In the genomic region with DNA sequence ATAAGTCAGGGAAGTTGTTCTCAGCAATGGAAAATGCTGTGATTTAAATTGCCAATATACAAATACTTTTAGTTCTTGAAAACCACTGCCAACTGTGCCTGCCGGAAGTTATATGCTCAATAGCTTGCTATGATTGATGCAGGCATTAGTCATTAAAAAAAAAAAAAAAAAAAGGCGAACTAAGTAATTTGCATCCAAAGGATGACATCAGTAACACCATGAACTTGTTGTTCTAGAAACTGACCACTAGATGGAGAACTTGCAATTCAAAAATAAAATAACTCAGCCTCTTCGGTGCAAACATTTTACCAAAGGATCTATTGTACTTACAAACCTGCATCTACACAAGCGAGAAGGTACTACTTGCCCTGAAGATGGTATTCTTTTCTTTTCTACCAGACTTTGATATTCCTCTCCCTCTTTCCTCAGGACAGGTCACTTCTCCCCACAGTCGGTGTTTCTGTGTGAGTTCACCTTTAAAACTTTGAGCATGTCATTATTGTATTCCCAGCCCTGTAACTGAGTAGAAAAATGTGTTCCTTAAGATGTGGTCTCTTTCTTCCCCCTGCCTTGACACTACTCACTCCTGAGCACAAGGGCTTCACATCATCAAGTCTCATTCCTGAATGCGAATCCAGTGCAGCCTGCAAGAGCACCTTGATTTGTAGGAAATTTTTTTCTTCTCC, we compare ENCODE assay signal across 1 cellular context.
TF ChIP-seq lines count a peak whose summit lies in the region.

No MANE protein-coding gene starts in this region.

TF ChIP-seq in SK-N-SH treated with all-trans-retinoic acid at 6 μM for 48 hours, 23 proteins besides CTCF, POLR2A, EP300 and RAD21 (continued from another document):
- no peak for TF ChIP-seq ARNTL (CRISPR knock-in tag; IDR thresholded peaks at IDR 0.05; ENCODE audit: borderline replicate concordance, low read depth)
- no peak for TF ChIP-seq BACH2 (CRISPR knock-in tag; IDR thresholded peaks at IDR 0.05; ENCODE audit: borderline replicate concordance)
- TF ChIP-seq CSDC2 (CRISPR knock-in tag; IDR thresholded peaks at IDR 0.05), result no peak
